8 cellular contexts compared by ENCODE assay signal in the genomic region with DNA sequence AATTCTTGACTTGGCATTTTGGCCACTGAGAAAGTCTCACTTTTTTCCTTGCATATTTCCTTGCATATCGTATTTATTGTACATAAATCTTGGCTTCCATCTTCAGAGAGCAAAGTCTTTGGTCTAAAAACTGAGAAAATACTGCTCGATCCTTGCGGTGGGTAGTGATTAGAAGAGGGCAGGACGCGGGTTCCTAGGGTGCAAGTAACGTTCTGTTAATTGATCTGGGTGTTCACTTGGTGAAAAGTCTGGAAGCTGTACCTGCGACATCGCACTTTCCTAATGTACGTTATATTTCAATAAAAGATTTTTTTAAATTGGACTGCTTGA. TPM values are rescaled to one million over a fixed set of nuclear protein-coding genes. Genes with fewer than 3 reads are reported as not detected.
DNase-seq lines count a peak whose midpoint lies in the region; ATAC-seq and TF ChIP-seq lines count a peak whose summit lies in the region.

No MANE protein-coding gene starts in this region.

- H3K27me3 ChIP-seq in iPS-18a (ENCODE audit: control insufficient read depth, insufficient read depth, low read length) (no peaks in the 10 kb centered on the region), tibial artery (no peaks in the 10 kb centered on the region)

- H3K27ac ChIP-seq in iPS-18a (ENCODE audit: low read length) (no peak overlapping the region), tibial artery (peak overlapping the region; percentile 60 to 66)

- TF ChIP-seq CTCF in tibial artery (IDR thresholded peaks at IDR 0.05): no peak

- intact Hi-C loops in activated naive CD4-positive, alpha-beta T cell treated with anti-CD3 and anti-CD28 coated beads for 36 hours (cut with micrococcal nuclease): loop anchor here (1.0 to 10.0 kb wide), 8 partner anchors 8 to 1230 kb away; no protein-coding TSS in a partner anchor
- intact Hi-C loops in tibial artery (cut with DNase I; ENCODE audit: low total_unique reads): no loop called here

- H3K4me1 Mint-ChIP-seq in activated naive CD4-positive, alpha-beta T cell treated with anti-CD3 and anti-CD28 coated beads for 36 hours (ENCODE audit: low read depth): peaks cover 42% of the 10 kb centered on the region
- peaks cover 32% of the 10 kb centered on the region for H3K4me1 Mint-ChIP-seq in T-helper 17 cell

- peak overlapping the region; percentile 16 for H3K9ac ChIP-seq in iPS-18a (ENCODE audit: low read length)

- H3K4me1 ChIP-seq in iPS-18a (ENCODE audit: control insufficient read depth, low read depth, low read length) (peaks cover 17% of the 10 kb centered on the region), tibial artery (peaks cover 0 to 43% (median 33%) of the 10 kb centered on the region in 4 donors)

- H3K27me3 Mint-ChIP-seq in activated naive CD4-positive, alpha-beta T cell treated with anti-CD3 and anti-CD28 coated beads for 36 hours (ENCODE audit: low read depth): no peaks in the 10 kb centered on the region
- no peaks in the 10 kb centered on the region for H3K27me3 Mint-ChIP-seq in T-helper 17 cell

- H3K9me3 Mint-ChIP-seq in activated naive CD4-positive, alpha-beta T cell treated with anti-CD3 and anti-CD28 coated beads for 36 hours: no peaks in the 10 kb centered on the region

- peak overlapping the region; percentile 63 for H3K4me3 Mint-ChIP-seq in activated naive CD4-positive, alpha-beta T cell treated with anti-CD3 and anti-CD28 coated beads for 36 hours
- peak overlapping the region; percentile 88 for H3K4me3 Mint-ChIP-seq in T-helper 17 cell

- no peak for ATAC-seq in T-helper 17 cell

- H3K36me3 ChIP-seq in iPS-18a (ENCODE audit: control insufficient read depth, low read depth, low read length): no peaks in the 10 kb centered on the region
- H3K36me3 ChIP-seq in tibial artery: peaks cover 0 to 14% (median 11%) of the 10 kb centered on the region in 3 donors

- H3K36me3 Mint-ChIP-seq in activated naive CD4-positive, alpha-beta T cell treated with anti-CD3 and anti-CD28 coated beads for 36 hours (ENCODE audit: low read depth): peaks cover 34% of the 10 kb centered on the region
- H3K36me3 Mint-ChIP-seq in T-helper 17 cell (ENCODE audit: low read depth): peaks cover 4% of the 10 kb centered on the region

- H3K4me3 ChIP-seq in iPS-18a (ENCODE audit: low read length) (peak overlapping the region; percentile 30), tibial artery (peak overlapping the region in 1 of 2 donors; percentile 21)

- peak; percentile 32 for DNase-seq in activated naive CD4-positive, alpha-beta T cell treated with anti-CD3 and anti-CD28 coated beads for 36 hours
- no peak for DNase-seq in activated naive CD4-positive, alpha-beta T cell treated with Interleukin-2 at 50 U/mL for 16 hours
- DNase-seq in T-helper 17 cell (no peak), tibial artery (no peak), NCI-H2081 (lab: John Stamatoyannopoulos, UW) (no peak), HK-2 (ENCODE audit: unreplicated experiment) (no peak), ureter (ENCODE audit: low spot score) (no peak)

- CTCF ChIA-PET in activated naive CD4-positive, alpha-beta T cell treated with anti-CD3 and anti-CD28 coated beads for 36 hours (lab: Charles Lee): interaction anchor here (0.7 to 4.0 kb wide), 13 partner anchors 8 to 85 kb away, joined by 3 to 24 read pairs (median 3); no protein-coding TSS in a partner anchor

- peak overlapping the region; percentile 89 for H3K27ac Mint-ChIP-seq in activated naive CD4-positive, alpha-beta T cell treated with anti-CD3 and anti-CD28 coated beads for 36 hours
- peak overlapping the region; percentile 95 for H3K27ac Mint-ChIP-seq in T-helper 17 cell

- H3K9me3 ChIP-seq in T-helper 17 cell (ENCODE audit: control insufficient read depth, low read length, poor library complexity, severe bottlenecking) (no peaks in the 10 kb centered on the region), iPS-18a (ENCODE audit: control insufficient read depth, low read depth, low read length) (no peaks in the 10 kb centered on the region), tibial artery (no peaks in the 10 kb centered on the region)

RNA-seq across cellular contexts. Expression of gene UBALD2, which starts 0.8 kb away (rescaled TPM):
- 100 to 1,000 TPM; 467 to 472 TPM for total RNA-seq in activated naive CD4-positive, alpha-beta T cell treated with anti-CD3 and anti-CD28 coated beads for 36 hours
- total RNA-seq in T-helper 17 cell: 100 to 1,000 TPM; 201 to 252 TPM
- 89.1 TPM for total RNA-seq in ureter

RNA-seq across cellular contexts. Expression of gene RNF157, which starts 24.1 kb away (rescaled TPM):
- 10 to 100 TPM; 38.1 to 45.3 TPM for total RNA-seq in activated naive CD4-positive, alpha-beta T cell treated with anti-CD3 and anti-CD28 coated beads for 36 hours
- 10 to 100 TPM; 43.5 to 45.3 TPM for total RNA-seq in T-helper 17 cell
- total RNA-seq in ureter: 4.3 TPM

RNA-seq across cellular contexts. Expression of gene QRICH2, which starts 43.7 kb away (rescaled TPM):
- under 1 TPM; 0.52 TPM for total RNA-seq in activated naive CD4-positive, alpha-beta T cell treated with anti-CD3 and anti-CD28 coated beads for 36 hours
- total RNA-seq in T-helper 17 cell: 1 to 10 TPM; 1.7 to 3.6 TPM
- total RNA-seq in ureter: 1.9 TPM
